ENCODE assay signal across 8 cellular contexts in the genomic region with DNA sequence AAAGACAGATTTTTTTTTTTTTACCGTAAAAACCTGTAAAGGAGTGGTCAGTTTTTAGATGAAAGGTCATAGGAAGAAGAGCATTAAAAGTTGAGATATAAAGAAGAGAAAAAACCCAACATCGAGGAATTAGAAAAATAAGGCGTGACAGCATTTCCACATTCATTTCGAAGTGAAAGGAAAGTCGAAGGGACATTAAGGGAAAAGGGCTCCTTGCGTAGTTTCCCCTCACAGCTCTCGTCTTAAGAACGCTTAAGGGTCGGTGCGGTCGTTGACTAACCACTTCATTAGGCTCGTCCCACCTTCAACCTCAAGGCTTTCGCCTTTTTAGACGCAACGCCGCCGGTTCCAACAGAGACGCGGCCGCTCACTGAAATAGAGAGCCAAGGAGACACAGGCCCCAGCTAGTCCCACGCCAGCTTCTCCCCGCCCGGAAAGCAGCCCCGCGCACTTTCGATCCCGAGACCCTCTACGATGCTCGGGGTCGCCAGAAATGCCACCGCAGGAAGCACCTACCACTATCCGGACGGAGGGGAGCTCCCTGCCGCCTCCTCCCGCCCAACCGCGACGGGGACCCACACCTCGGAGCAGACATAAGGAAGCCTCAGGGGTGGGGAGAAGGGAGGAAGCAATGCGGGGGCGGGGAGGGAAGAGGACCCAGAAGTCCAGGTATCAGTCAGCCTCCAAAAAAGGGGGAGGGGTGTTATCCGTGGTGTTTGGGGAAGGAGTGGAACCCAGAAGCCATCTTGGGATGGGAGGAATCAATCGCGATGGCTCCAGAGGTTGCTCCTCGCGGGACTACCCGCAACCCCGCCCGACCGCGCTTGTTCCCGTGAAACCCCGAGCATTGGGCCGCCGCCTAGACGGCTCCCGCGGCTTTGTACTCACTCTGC. TPM values are rescaled to one million over a fixed set of nuclear protein-coding genes. Genes with fewer than 3 reads are reported as not detected.
DNase-seq lines count a peak whose midpoint lies in the region; ATAC-seq and TF ChIP-seq lines count a peak whose summit lies in the region.

No MANE protein-coding gene starts in this region.

- peaks cover 30% of the 10 kb centered on the region for H3K4me1 ChIP-seq in mononuclear cell (ENCODE audit: insufficient read depth, low read length)

- DNase-seq in AG10803 (ENCODE audit: low read depth) = peak; percentile 68
- peak; percentile 47 for DNase-seq in NCI-H774 (lab: John Stamatoyannopoulos, UW)
- DNase-seq in activated T-cell treated with anti-CD3 and anti-CD28 coated beads for 4 hours = peak; percentile 24
- DNase-seq in epithelial cell of esophagus (ENCODE audit: low read depth) = peak; percentile 58
- DNase-seq in stimulated activated CD8-positive, alpha-beta memory T cell treated with anti-CD3 and anti-CD28 coated beads, Interleukin-4, amount 100 ng/mL, for 4 hours (ENCODE audit: low read depth in 2 of 2, low spot score in 1 of 2) = peak; percentile 10 to 18

- ATAC-seq in GM18868 (IDR thresholded peaks at IDR 0.05; ENCODE audit: unreplicated experiment) (peak; percentile 23), HG03108 (IDR thresholded peaks at IDR 0.05; ENCODE audit: unreplicated experiment) (peak; percentile 16)

- TF ChIP-seq CTCF in AG10803 (conservative IDR thresholded peaks at IDR 0.05; ENCODE audit: low read length) = no peak; the same call in 1 of the 2 replicates
- no peak for TF ChIP-seq CTCF in epithelial cell of esophagus (IDR thresholded peaks at IDR 0.05; ENCODE audit: insufficient read depth, low read depth, low read length, missing control alignments)

- H3K27me3 ChIP-seq in mononuclear cell (ENCODE audit: insufficient read depth, low read length) = no peaks in the 10 kb centered on the region

- H3K4me3 ChIP-seq in AG10803 (ENCODE audit: low read length) = peak overlapping the region; percentile 96
- peak overlapping the region; percentile 97 for H3K4me3 ChIP-seq in epithelial cell of esophagus (ENCODE audit: low read length)
- peak overlapping the region; percentile 76 for H3K4me3 ChIP-seq in mononuclear cell (ENCODE audit: low read length)

- H3K9me3 ChIP-seq in mononuclear cell (ENCODE audit: low read depth, low read length) = no peaks in the 10 kb centered on the region

RNA-seq across cellular contexts. Expression of a gene that starts 0.6 kb away (rescaled TPM):
- total RNA-seq in mononuclear cell = 101 TPM

Comparison
In these comparisons a context has a peak if more than half of its experiments do, and no peak if none do; other contexts are left out.
1. Peak in every context shown above with its lines: DNase-seq, ATAC-seq and H3K4me3 ChIP-seq.
2. DNase-seq: peak in every context shown above with its lines; median percentile 68 in AG10803; 58 in epithelial cell of esophagus; 47 in NCI-H774; 24 in activated T-cell treated with anti-CD3 and anti-CD28 coated beads for 4 hours; 14 in stimulated activated CD8-positive, alpha-beta memory T cell treated with anti-CD3 and anti-CD28 coated beads, Interleukin-4, amount 100 ng/mL, for 4 hours.